Comparison of ENCODE assay signal across 22 cellular contexts in genomic region chr17:59126809-59127417, GRCh38.
"Had no signal": no experiment of that assay in that cellular context is flagged by ENCODE, and none has a peak within 500 bp of the region (broad histone marks: within the 10 kb centered on the region; RNA-seq: fewer than 3 reads in every experiment).

No MANE protein-coding gene starts in this region.

- H3K4me3 Mint-ChIP-seq: nephron progenitor cell; stimulated activated memory B cell treated with anti-CD40 and anti-IgM and Interleukin-4, amounts not matched to agents 10 μg/mL and 1 μg/mL and 100 μg/mL, for 72 hours; stimulated activated naive CD8-positive, alpha-beta T cell treated with anti-CD3 and anti-CD28 coated beads, Interleukin-15, Interleukin-2, amounts not matched to agents 100 ng/mL and 50 ng/mL, for 24 hours had no signal

- H3K27ac Mint-ChIP-seq: nephron progenitor cell; stimulated activated memory B cell treated with anti-CD40 and anti-IgM and Interleukin-4, amounts not matched to agents 10 μg/mL and 1 μg/mL and 100 μg/mL, for 72 hours; stimulated activated naive CD8-positive, alpha-beta T cell treated with anti-CD3 and anti-CD28 coated beads, Interleukin-15, Interleukin-2, amounts not matched to agents 100 ng/mL and 50 ng/mL, for 24 hours had no signal

- H3K27me3 ChIP-seq: heart left ventricle, right lobe of liver, tibial artery, upper lobe of left lung, vagina had no signal

- FAIRE-seq: endometrium, frontal cortex had no signal

- ATAC-seq: esophagus mucosa; heart left ventricle; left colon; left ventricle myocardium superior; right lobe of liver; stimulated activated memory B cell treated with anti-CD40 and anti-IgM and Interleukin-4, amounts not matched to agents 10 μg/mL and 1 μg/mL and 100 μg/mL, for 72 hours had no signal

- H3K36me3 ChIP-seq: prostate gland, right lobe of liver had no signal

- H3K9ac ChIP-seq: parathyroid adenoma had no signal

- H3K79me2 ChIP-seq: parathyroid adenoma had no signal

- H3K27ac ChIP-seq: heart left ventricle, parathyroid adenoma, prostate gland, right lobe of liver, tibial artery, upper lobe of left lung, vagina had no signal

- H3K9me3 Mint-ChIP-seq: nephron progenitor cell; stimulated activated memory B cell treated with anti-CD40 and anti-IgM and Interleukin-4, amounts not matched to agents 10 μg/mL and 1 μg/mL and 100 μg/mL, for 72 hours; stimulated activated naive CD8-positive, alpha-beta T cell treated with anti-CD3 and anti-CD28 coated beads, Interleukin-15, Interleukin-2, amounts not matched to agents 100 ng/mL and 50 ng/mL, for 24 hours had no signal

- H3K4me1 ChIP-seq: heart left ventricle, parathyroid adenoma, prostate gland, right lobe of liver, tibial artery, upper lobe of left lung, vagina had no signal

- H3K4me3 ChIP-seq: heart left ventricle, lung, prostate gland, right lobe of liver, tibial artery, upper lobe of left lung, vagina had no signal

- H3K27me3 Mint-ChIP-seq: stimulated activated memory B cell treated with anti-CD40 and anti-IgM and Interleukin-4, amounts not matched to agents 10 μg/mL and 1 μg/mL and 100 μg/mL, for 72 hours; stimulated activated naive CD8-positive, alpha-beta T cell treated with anti-CD3 and anti-CD28 coated beads, Interleukin-15, Interleukin-2, amounts not matched to agents 100 ng/mL and 50 ng/mL, for 24 hours had no signal

- H3K9me3 ChIP-seq: heart left ventricle, prostate gland, right lobe of liver, tibial artery, upper lobe of left lung, vagina had no signal

- DNase-seq: effector memory CD4-positive, alpha-beta T cell; heart left ventricle; hippocampal formation; left colon; left ventricle myocardium superior; mesenchymal stem cell; midbrain; nephron progenitor cell; right lobe of liver; stimulated activated CD4-positive, alpha-beta T cell treated with anti-CD3 and anti-CD28 coated beads, Interleukin-4, amount 100 ng/mL, for 1 hour; stimulated activated CD8-positive, alpha-beta memory T cell treated with anti-CD3 and anti-CD28 coated beads, Interleukin-4, amount 100 ng/mL, for 48 hours; tibial artery; upper lobe of left lung had no signal

- H2AFZ ChIP-seq: parathyroid adenoma had no signal
